In genomic region chr6:131205891-131206290, GRCh38 we compare ENCODE assay signal across 1 cellular context.
TF ChIP-seq lines count a peak whose summit lies in the region.

No MANE protein-coding gene starts in this region.

TF ChIP-seq in HCT116, 20 proteins besides CTCF, POLR2A, EP300 and RAD21 (continued from another document):
- TF ChIP-seq ZBTB33 (IDR thresholded peaks at IDR 0.05; ENCODE audit: extremely low read depth, insufficient replicate concordance, low read length): no peak
- TF ChIP-seq SIN3A (IDR thresholded peaks at IDR 0.05; ENCODE audit: low read depth): no peak
- no peak for TF ChIP-seq ZNF274 (IDR thresholded peaks at IDR 0.05; ENCODE audit: low read depth, low read length)
- TF ChIP-seq CEBPB (IDR thresholded peaks at IDR 0.05; ENCODE audit: low read depth): no peak
- TF ChIP-seq ATF3 (IDR thresholded peaks at IDR 0.05): no peak
- no peak for TF ChIP-seq ELF1 (IDR thresholded peaks at IDR 0.05; ENCODE audit: borderline replicate concordance, low read depth)
- no peak for TF ChIP-seq SRF (IDR thresholded peaks at IDR 0.05; ENCODE audit: low read depth)
- TF ChIP-seq CBX3 (IDR thresholded peaks at IDR 0.05; ENCODE audit: low read depth): no peak
- TF ChIP-seq EZH2 (IDR thresholded peaks at IDR 0.05): no peak
- no peak for TF ChIP-seq SP1 (IDR thresholded peaks at IDR 0.05; ENCODE audit: low read depth)
